ENCODE assay signal across 1 cellular context in the genomic region with DNA sequence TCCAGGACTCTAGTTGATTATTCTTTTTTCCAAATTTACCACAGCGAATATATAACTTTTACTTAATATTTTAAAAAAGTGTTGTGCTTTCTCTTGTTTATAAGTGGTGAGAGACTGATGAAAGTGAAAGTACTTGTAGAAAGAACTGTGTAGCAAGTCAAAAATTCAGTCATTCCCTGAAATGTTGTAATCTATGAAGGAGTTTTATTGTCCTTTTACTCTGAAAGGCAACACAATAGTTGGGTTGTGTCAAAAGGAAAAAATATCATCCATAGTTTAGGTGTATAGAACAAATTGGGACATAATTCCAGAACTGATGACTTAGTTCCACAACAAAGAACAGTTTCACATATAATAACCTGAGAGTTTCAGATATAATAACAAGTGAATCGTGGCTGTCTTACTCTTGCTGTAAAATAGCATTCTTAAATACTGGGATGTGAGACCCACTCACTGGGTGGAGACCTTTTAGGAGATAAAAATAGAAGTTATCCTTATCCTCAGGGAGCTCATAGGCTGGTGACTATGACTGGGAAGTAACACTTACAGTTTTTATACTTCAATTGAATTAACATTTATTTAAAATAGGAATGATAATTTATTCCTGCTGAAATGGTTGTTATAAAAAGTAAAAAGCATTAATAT.
TF ChIP-seq lines count a peak whose summit lies in the region.

No MANE protein-coding gene starts in this region.

TF ChIP-seq in K562, 482 proteins besides CTCF, POLR2A, EP300 and RAD21:
- no peak for TF ChIP-seq CEBPG (CRISPR knock-in tag; IDR thresholded peaks at IDR 0.05)
- 0 out of 4 replicates have a peak, but pooled peaks of 1 of the 2 experiments have one; percentile 20 for TF ChIP-seq CEBPG (tag; conservative IDR thresholded peaks at IDR 0.05 in 1 of 2, IDR thresholded peaks at IDR 0.05 in 1 of 2)
- 0 out of 2 replicates have a peak, but pooled peaks have one; percentile 36 for TF ChIP-seq MEF2A (IDR thresholded peaks at IDR 0.05; ENCODE audit: control insufficient read depth, low read depth, low read length)
- TF ChIP-seq, protein P1, sequence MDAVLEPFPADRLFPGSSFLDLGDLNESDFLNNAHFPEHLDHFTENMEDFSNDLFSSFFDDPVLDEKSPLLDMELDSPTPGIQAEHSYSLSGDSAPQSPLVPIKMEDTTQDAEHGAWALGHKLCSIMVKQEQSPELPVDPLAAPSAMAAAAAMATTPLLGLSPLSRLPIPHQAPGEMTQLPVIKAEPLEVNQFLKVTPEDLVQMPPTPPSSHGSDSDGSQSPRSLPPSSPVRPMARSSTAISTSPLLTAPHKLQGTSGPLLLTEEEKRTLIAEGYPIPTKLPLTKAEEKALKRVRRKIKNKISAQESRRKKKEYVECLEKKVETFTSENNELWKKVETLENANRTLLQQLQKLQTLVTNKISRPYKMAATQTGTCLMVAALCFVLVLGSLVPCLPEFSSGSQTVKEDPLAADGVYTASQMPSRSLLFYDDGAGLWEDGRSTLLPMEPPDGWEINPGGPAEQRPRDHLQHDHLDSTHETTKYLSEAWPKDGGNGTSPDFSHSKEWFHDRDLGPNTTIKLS (IDR thresholded peaks at IDR 0.05; ENCODE audit: borderline replicate concordance, low read depth), result no peak
